In genomic region chr19:52535831-52536800, GRCh38 we compare ENCODE assay signal across 9 cellular contexts. TPM values are rescaled to one million over a fixed set of nuclear protein-coding genes. Genes with fewer than 3 reads are reported as not detected.
A peak's percentile ranks its signal among the peaks of the same experiment; 100 is the strongest.
DNase-seq lines count a peak whose midpoint lies in the region; ATAC-seq and TF ChIP-seq lines count a peak whose summit lies in the region.
"Had no signal": no experiment of that assay in that cellular context is flagged by ENCODE, and none has a peak within 500 bp of the region (broad histone marks: within the 10 kb centered on the region; RNA-seq: fewer than 3 reads in every experiment).

No MANE protein-coding gene starts in this region.

- H4K12ac ChIP-seq in trophoblast cell (ENCODE audit: low read depth, low read length), result no peak overlapping the region

- peaks cover 12% of the 10 kb centered on the region for H3K9me3 Mint-ChIP-seq in HFFc6
- H3K9me3 Mint-ChIP-seq in activated naive CD4-positive, alpha-beta T cell treated with anti-CD3 and anti-CD28 coated beads, Interleukin-2, amount 50 U/mL, for 72 hours, result peaks cover 0 to 5% of the 10 kb centered on the region in 2 donors

- H3K27me3 ChIP-seq in trophoblast cell (ENCODE audit: insufficient read depth, low read length) (no peaks in the 10 kb centered on the region), thoracic aorta (replicated peaks; ENCODE audit: insufficient read depth) (no peaks in the 10 kb centered on the region)
- H3K27me3 ChIP-seq: SJSA1 had no signal

- H2BK5ac ChIP-seq in trophoblast cell (ENCODE audit: low read depth, low read length, poor library complexity), result peak overlapping the region; percentile 71

- peak overlapping the region; percentile 20 for H2BK12ac ChIP-seq in trophoblast cell (ENCODE audit: low read length)

- H3K9me3 ChIP-seq in trophoblast cell (ENCODE audit: insufficient read depth, low read depth, low read length) (no peaks in the 10 kb centered on the region), thoracic aorta (no peaks in the 10 kb centered on the region)
- H3K9me3 ChIP-seq: SJSA1 had no signal

- H4K91ac ChIP-seq in trophoblast cell (ENCODE audit: low read depth, low read length), result peak overlapping the region; percentile 32

- peaks cover 2% of the 10 kb centered on the region for H3K79me2 ChIP-seq in trophoblast cell (ENCODE audit: control insufficient read depth, insufficient read depth, low read length, poor library complexity)

- H4K8ac ChIP-seq in trophoblast cell (ENCODE audit: low read depth, low read length), result peak overlapping the region; percentile 54

- H2AFZ ChIP-seq in trophoblast cell (ENCODE audit: insufficient read depth, low read length, poor library complexity), result peak overlapping the region; percentile 61

- H3K4me3 Mint-ChIP-seq in HFFc6, result peak overlapping the region; percentile 89

- TF ChIP-seq CTCF in HFFc6 (IDR thresholded peaks at IDR 0.05), result peak; percentile 64
- TF ChIP-seq CTCF in thoracic aorta (IDR thresholded peaks at IDR 0.05), result peak; percentile 37

- peaks cover 62% of the 10 kb centered on the region for H3K36me3 Mint-ChIP-seq in HFFc6 (ENCODE audit: low read depth)
- peaks cover 32 to 68% of the 10 kb centered on the region in 2 donors for H3K36me3 Mint-ChIP-seq in activated naive CD4-positive, alpha-beta T cell treated with anti-CD3 and anti-CD28 coated beads, Interleukin-2, amount 50 U/mL, for 72 hours

- intact Hi-C loops in Right ventricle myocardium superior (cut with DNase I), result no loop called here

- H3K4me3 ChIP-seq in trophoblast cell (ENCODE audit: low read depth, low read length), result peak overlapping the region; percentile 73
- H3K4me3 ChIP-seq in thoracic aorta, result peak overlapping the region; percentile 77
- H3K4me3 ChIP-seq: SJSA1 had no signal

- H2BK120ac ChIP-seq in trophoblast cell (ENCODE audit: insufficient read depth, low read length, poor library complexity), result peak overlapping the region; percentile 39

- H3K79me1 ChIP-seq in trophoblast cell (ENCODE audit: low read length), result peaks cover 4% of the 10 kb centered on the region

- peaks cover 2 to 4% of the 10 kb centered on the region in 2 experiments for H3K36me3 ChIP-seq in trophoblast cell (ENCODE audit: control insufficient read depth in 1 of 2, insufficient read depth in 2 of 2, low read length in 2 of 2)
- no peaks in the 10 kb centered on the region for H3K36me3 ChIP-seq in thoracic aorta

- peak overlapping the region; percentile 78 for H3K27ac Mint-ChIP-seq in HFFc6
- H3K27ac Mint-ChIP-seq in activated naive CD4-positive, alpha-beta T cell treated with anti-CD3 and anti-CD28 coated beads, Interleukin-2, amount 50 U/mL, for 72 hours, result peak overlapping the region; percentile 76 to 87

- H3K27ac ChIP-seq in trophoblast cell (ENCODE audit: low read depth, low read length), result peak overlapping the region; percentile 55
- H3K27ac ChIP-seq in thoracic aorta, result peak overlapping the region; percentile 76 to 83
- H3K27ac ChIP-seq: SJSA1 had no signal

- peak overlapping the region; percentile 72 for H3K18ac ChIP-seq in trophoblast cell (ENCODE audit: low read length)

- peak overlapping the region; percentile 77 for H3K9ac ChIP-seq in trophoblast cell (ENCODE audit: low read length)

- no peak overlapping the region for H2AK5ac ChIP-seq in trophoblast cell (ENCODE audit: low read length)

- H3K4ac ChIP-seq in trophoblast cell (ENCODE audit: low read depth, low read length), result peak overlapping the region; percentile 70

- peak; percentile 92 to 97 for ATAC-seq in activated naive CD4-positive, alpha-beta T cell treated with anti-CD3 and anti-CD28 coated beads, Interleukin-2, amount 50 U/mL, for 72 hours
- ATAC-seq in Right ventricle myocardium superior (ENCODE audit: poor library complexity) (peak; percentile 98), thoracic aorta (ENCODE audit: insufficient number of reproducible peaks, low FRiP score, low read depth) (peak; percentile 81)

- H3K14ac ChIP-seq in trophoblast cell (ENCODE audit: low read length), result peak overlapping the region; percentile 74

- peak; percentile 72 for DNase-seq in GF-D8 (lab: John Stamatoyannopoulos, UW)
- DNase-seq in HFFc6, result peak; percentile 78
- peak; percentile 84 for DNase-seq in RKO (ENCODE audit: low spot score)
- peak; percentile 82 to 87 for DNase-seq in activated naive CD4-positive, alpha-beta T cell treated with anti-CD3 and anti-CD28 coated beads, Interleukin-2, amount 50 U/mL, for 72 hours (ENCODE audit: low spot score in 2 of 2)
- DNase-seq in Right ventricle myocardium superior, result peak; percentile 96
- peak; percentile 80 to 84 for DNase-seq in trophoblast cell
- peak; percentile 76 for DNase-seq in thoracic aorta (ENCODE audit: low spot score)
- no peak for DNase-seq in NCI-H2107 (lab: John Stamatoyannopoulos, UW)

- no peak overlapping the region for H3K23ac ChIP-seq in trophoblast cell (ENCODE audit: low read length)

- WGBS in trophoblast cell (ENCODE audit: extremely low coverage, insufficient coverage, insufficient read length), result no CpG with 5 or more reads among the region's 65 CpGs

- H3K27me3 Mint-ChIP-seq in HFFc6 (ENCODE audit: insufficient read depth), result peaks cover 2% of the 10 kb centered on the region; the same call in 1 of the 2 replicates

- H3K4me1 ChIP-seq in trophoblast cell (ENCODE audit: control insufficient read depth in 1 of 2, insufficient read depth in 2 of 2, low read length in 2 of 2), result peaks cover 7% of the 10 kb centered on the region in 2 experiments
- peaks cover 9 to 16% of the 10 kb centered on the region in 2 donors for H3K4me1 ChIP-seq in thoracic aorta (ENCODE audit: control insufficient read depth in 1 of 2, low read depth in 2 of 2)
- H3K4me1 ChIP-seq: SJSA1 had no signal

- peaks cover 28% of the 10 kb centered on the region for H3K4me1 Mint-ChIP-seq in HFFc6 (ENCODE audit: low read depth)

- peak overlapping the region; percentile 97 for H3K4me2 ChIP-seq in trophoblast cell (ENCODE audit: low read length)

RNA-seq across cellular contexts. Expression of gene ZNF808, which starts 8.6 kb away (rescaled TPM):
- 10 to 100 TPM; 14.7 to 17.6 (median 15.8) TPM for total RNA-seq in HFFc6 (2021; fragmentation: NEBNext Ultra II Directional; extraction: Animal tissue kit (Norgen Biotek cat#: 25700))
- total RNA-seq in activated naive CD4-positive, alpha-beta T cell treated with anti-CD3 and anti-CD28 coated beads, Interleukin-2, amount 50 U/mL, for 72 hours, result 10 to 100 TPM; 22.5 to 32.7 TPM
- total RNA-seq in Right ventricle myocardium superior, result 32.6 TPM
- polyA plus RNA-seq in trophoblast cell (2013), result 7.6 and 9.1 TPM in 2 replicates
- 10 to 100 TPM; 13.7 to 24.5 TPM for total RNA-seq in thoracic aorta

RNA-seq across cellular contexts. Expression of gene ZNF701, which starts 34.0 kb away (rescaled TPM):
- total RNA-seq in HFFc6 (2021; fragmentation: NEBNext Ultra II Directional; extraction: Animal tissue kit (Norgen Biotek cat#: 25700)), result 10 to 100 TPM in 1 of 6 experiments, 1 to 10 TPM in 5; 7.0 to 10.0 (median 8.5) TPM
- 10 to 100 TPM; 18.7 to 26.4 TPM for total RNA-seq in activated naive CD4-positive, alpha-beta T cell treated with anti-CD3 and anti-CD28 coated beads, Interleukin-2, amount 50 U/mL, for 72 hours
- 15.6 TPM for total RNA-seq in Right ventricle myocardium superior
- polyA plus RNA-seq in trophoblast cell (2013), result 13.8 and 14.2 TPM in 2 replicates
- total RNA-seq in thoracic aorta, result 10 to 100 TPM; 16.0 to 22.7 TPM
